ENCODE assay signal across 17 cellular contexts in genomic region chr9:68978501-68978900, GRCh38. TPM values are rescaled to one million over a fixed set of nuclear protein-coding genes. Genes with fewer than 3 reads are reported as not detected.
DNase-seq lines count a peak whose midpoint lies in the region; ATAC-seq and TF ChIP-seq lines count a peak whose summit lies in the region.
"Had no signal": no experiment of that assay in that cellular context is flagged by ENCODE, and none has a peak within 500 bp of the region (broad histone marks: within the 10 kb centered on the region; RNA-seq: fewer than 3 reads in every experiment).

No MANE protein-coding gene starts in this region.

- no peak overlapping the region for H3K56ac ChIP-seq in mesendoderm (ENCODE audit: low read length)

- H3K4ac ChIP-seq in mesendoderm (ENCODE audit: low read depth, low read length): no peak overlapping the region

- no peak overlapping the region for H2BK15ac ChIP-seq in mesendoderm (replicated peaks; ENCODE audit: low read depth)

- no peak overlapping the region for H3K18ac ChIP-seq in mesendoderm (ENCODE audit: low read length)

- H3K4me3 ChIP-seq in left ventricle myocardium inferior (no peak overlapping the region), HL-60 (replicated peaks; ENCODE audit: insufficient read depth, low read length) (no peak overlapping the region), colonic mucosa (no peak overlapping the region), mesendoderm (ENCODE audit: low read length) (no peak overlapping the region)
- H3K4me3 ChIP-seq: BLaER1, GM23248 had no signal

- H3K27me3 ChIP-seq in left ventricle myocardium inferior (ENCODE audit: low read depth): no peaks in the 10 kb centered on the region
- H3K27me3 ChIP-seq in HL-60 (ENCODE audit: insufficient read depth, poor library complexity, severe bottlenecking): no peaks in the 10 kb centered on the region
- no peaks in the 10 kb centered on the region for H3K27me3 ChIP-seq in colonic mucosa
- H3K27me3 ChIP-seq in mesendoderm (ENCODE audit: insufficient read depth, low read length, poor library complexity): no peaks in the 10 kb centered on the region
- H3K27me3 ChIP-seq: BLaER1 had no signal

- H4K5ac ChIP-seq in mesendoderm (ENCODE audit: low read length): no peak overlapping the region

- no peak overlapping the region for H3K9ac ChIP-seq in colonic mucosa (ENCODE audit: low read depth in 2 of 2, low read length in 2 of 2)
- H3K9ac ChIP-seq in mesendoderm (ENCODE audit: low read length): no peak overlapping the region
- H3K9ac ChIP-seq: BLaER1, GM23248 had no signal

- H3K4me2 ChIP-seq in mesendoderm (ENCODE audit: low read length): no peak overlapping the region

- H2BK5ac ChIP-seq in mesendoderm (ENCODE audit: low read length): no peak overlapping the region

- H3K27ac ChIP-seq in left ventricle myocardium inferior (replicated peaks): peak overlapping the region; percentile 89
- H3K27ac ChIP-seq in HL-60 (replicated peaks): peak overlapping the region; percentile 24; the same call in 1 of the 2 replicates
- H3K27ac ChIP-seq in colonic mucosa: no peak overlapping the region
- H3K27ac ChIP-seq in mesendoderm (ENCODE audit: low read depth, low read length): no peak overlapping the region
- H3K27ac ChIP-seq: BLaER1, GM23248 had no signal

- H3K4me1 ChIP-seq in left ventricle myocardium inferior (peaks cover 61% of the 10 kb centered on the region), colonic mucosa (peaks cover 16% of the 10 kb centered on the region), mesendoderm (ENCODE audit: control insufficient read depth, low read depth, low read length) (peaks cover 8% of the 10 kb centered on the region)

- H3K36me3 ChIP-seq in left ventricle myocardium inferior (no peaks in the 10 kb centered on the region), colonic mucosa (no peaks in the 10 kb centered on the region), mesendoderm (ENCODE audit: control insufficient read depth, insufficient read depth, low read length) (no peaks in the 10 kb centered on the region)

- H3K79me1 ChIP-seq in mesendoderm (ENCODE audit: low read length): no peaks in the 10 kb centered on the region

- ATAC-seq in Right ventricle myocardium inferior (no peak), HG02981 (IDR thresholded peaks at IDR 0.05; ENCODE audit: unreplicated experiment) (no peak)
- ATAC-seq: HCT116 had no signal

- no peaks in the 10 kb centered on the region for H3K9me3 ChIP-seq in left ventricle myocardium inferior (replicated peaks)
- H3K9me3 ChIP-seq in colonic mucosa: no peaks in the 10 kb centered on the region

- no peak overlapping the region for H3K23ac ChIP-seq in mesendoderm (ENCODE audit: low read length)

- DNase-seq in left ventricle myocardium inferior (no peak), Right ventricle myocardium inferior (ENCODE audit: missing footprints) (no peak), HL-60 (ENCODE audit: low read depth in 1 of 2, low spot score in 1 of 2) (no peak), colonic mucosa (peak; percentile 3), superior temporal gyrus (ENCODE audit: extremely low spot score) (no peak), mesendoderm (no peak)
- DNase-seq: Calu3; CD4-positive, alpha-beta T cell; DMS 273 treated with DMSO at 0.1 percent for 48 hours; GM23248; IMR-90 had no signal

- no peak overlapping the region for H2BK120ac ChIP-seq in mesendoderm (ENCODE audit: low read depth, low read length)

- no CpG with 5 or more reads among the region's 3 CpGs for WGBS in mesendoderm (ENCODE audit: extremely low coverage, insufficient coverage, low lambda C conversion rate)

- intact Hi-C loops in left ventricle myocardium inferior (cut with micrococcal nuclease) (no loop called here), Right ventricle myocardium inferior (cut with DNase I) (no loop called here), colonic mucosa (cut with DNase I) (no loop called here)

- TF ChIP-seq CTCF in left ventricle myocardium inferior (IDR thresholded peaks at IDR 0.05; ENCODE audit: borderline replicate concordance): no peak
- no peak for TF ChIP-seq CTCF in HL-60 (IDR thresholded peaks at IDR 0.05; ENCODE audit: insufficient read depth, low read length)
- no peak for TF ChIP-seq CTCF in colonic mucosa (IDR thresholded peaks at IDR 0.05)

- no peak overlapping the region for H2AK5ac ChIP-seq in mesendoderm (ENCODE audit: low read length)

- H4K8ac ChIP-seq in mesendoderm (ENCODE audit: low read depth, low read length): no peak overlapping the region

- no peaks in the 10 kb centered on the region for H3K79me2 ChIP-seq in mesendoderm (ENCODE audit: control insufficient read depth, insufficient read depth, low read length)

RNA-seq across cellular contexts. Expression of gene PRKACG, which starts 35.4 kb away (rescaled TPM):
- total RNA-seq in left ventricle myocardium inferior: not detected
- total RNA-seq in Right ventricle myocardium inferior: not detected
- total RNA-seq in colonic mucosa: not detected
- not detected for polyA plus RNA-seq in mesendoderm (2013, experiment 1 of 2)
- polyA plus RNA-seq in mesendoderm (2013, experiment 2 of 2): not detected
- total RNA-seq: A673; Calu3; CD4-positive, alpha-beta T cell; Daoy; GM23248; HT-29; IMR-90 had no signal
- polyA plus RNA-seq: GM23248, IMR-90 had no signal

RNA-seq across cellular contexts. Expression of gene FXN, which starts 57.1 kb away (rescaled TPM):
- 43.4 TPM for total RNA-seq in left ventricle myocardium inferior
- total RNA-seq in Right ventricle myocardium inferior: 36.6 TPM
- 10 to 100 TPM in 1 of 2 donors, 1 to 10 TPM in 1; 9.7 to 16.9 TPM for total RNA-seq in colonic mucosa
- 53.1 TPM for polyA plus RNA-seq in mesendoderm (2013, experiment 1 of 2)
- 51.0 TPM for polyA plus RNA-seq in mesendoderm (2013, experiment 2 of 2)

Comparison
In these comparisons a context has a peak if more than half of its experiments do, and no peak if none do; other contexts are left out.
1. H3K27ac ChIP-seq: peak in left ventricle myocardium inferior (single experiment) and HL-60 (single experiment); none in colonic mucosa (single experiment) and mesendoderm (single experiment).